ENCODE assay signal across 21 cellular contexts in the genomic region with DNA sequence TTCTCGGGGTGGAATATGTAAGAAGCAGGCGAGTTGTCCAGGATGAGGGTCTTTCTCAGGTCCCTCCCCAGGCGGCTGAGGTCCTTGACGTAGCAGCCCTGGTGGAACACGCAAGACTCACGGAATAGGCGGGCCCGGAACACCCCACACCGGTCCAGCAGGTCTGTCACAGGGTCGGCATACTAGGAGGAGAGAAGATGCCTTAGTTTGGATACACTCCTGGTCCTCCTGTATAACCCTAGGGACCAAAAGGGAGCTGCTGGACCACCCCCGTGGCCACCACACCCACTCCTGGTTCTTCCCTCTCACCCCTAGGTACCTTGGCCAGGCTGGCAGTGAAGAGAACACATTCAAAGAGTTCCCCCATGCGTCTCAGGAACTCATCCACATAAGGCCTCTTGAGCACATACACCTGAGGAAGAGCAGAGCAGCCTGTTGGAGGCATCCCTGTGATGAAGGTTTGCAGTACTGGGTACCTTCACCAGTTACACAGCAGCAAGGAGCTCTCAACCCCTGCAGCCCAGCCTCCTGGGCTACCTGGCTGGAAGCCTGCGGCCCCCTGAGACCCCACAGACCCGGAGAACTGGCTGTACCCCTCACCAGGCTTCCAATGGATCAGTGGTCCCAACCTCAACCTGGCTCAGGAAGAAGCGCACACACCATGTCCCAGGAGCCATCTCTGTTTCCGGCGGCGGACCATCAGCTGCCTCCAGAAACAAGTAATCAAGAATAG.
"Had no signal": no experiment of that assay in that cellular context is flagged by ENCODE, and none has a peak within 500 bp of the region (broad histone marks: within the 10 kb centered on the region; RNA-seq: fewer than 3 reads in every experiment).

No MANE protein-coding gene starts in this region.

- H3K4me1 Mint-ChIP-seq: WTC11 had no signal

- H3K9me3 ChIP-seq: body of pancreas, heart right ventricle, right lobe of liver, SJSA1, thyroid gland, uterus had no signal

- H3K27ac ChIP-seq: body of pancreas, epithelial cell of prostate, right lobe of liver, SJSA1 had no signal

- DNase-seq: activated CD4-positive, alpha-beta T cell treated with anti-CD3 and anti-CD28 coated beads for 48 hours; activated CD8-positive, alpha-beta memory T cell treated with anti-CD3 and anti-CD28 coated beads for 24 hours; activated naive CD4-positive, alpha-beta T cell treated with Interleukin-2 at 50 U/mL for 16 hours; amniotic stem cell; body of pancreas; cortex of kidney; effector CD8-positive, alpha-beta T cell; foreskin melanocyte; heart right ventricle; mesenchymal stem cell; occipital lobe; right lobe of liver; thyroid gland; uterus had no signal

- H3K4me1 ChIP-seq: SJSA1 had no signal

- H3K4me3 Mint-ChIP-seq: central memory CD8-positive, alpha-beta T cell; natural killer cell treated with Interleukin-12 subunit alpha and Interleukin-12 subunit beta and Interleukin-15 and Interleukin-18, amount 100 ng/mL, for 72 hours; WTC11 had no signal

- H3K27me3 ChIP-seq: body of pancreas, heart right ventricle, right lobe of liver, SJSA1, thyroid gland, uterus had no signal

- H3K36me3 ChIP-seq: uterus had no signal

- H3K27ac Mint-ChIP-seq: progenitor cell of endocrine pancreas, WTC11 had no signal

- H3K4me3 ChIP-seq: body of pancreas, heart right ventricle, right lobe of liver, SJSA1, smooth muscle cell, thyroid gland, uterus had no signal

- H3K27me3 Mint-ChIP-seq: central memory CD8-positive, alpha-beta T cell; natural killer cell treated with Interleukin-12 subunit alpha and Interleukin-12 subunit beta and Interleukin-15 and Interleukin-18, amount 100 ng/mL, for 72 hours; progenitor cell of endocrine pancreas had no signal

- H3K9me3 Mint-ChIP-seq: central memory CD8-positive, alpha-beta T cell; natural killer cell treated with Interleukin-12 subunit alpha and Interleukin-12 subunit beta and Interleukin-15 and Interleukin-18, amount 100 ng/mL, for 72 hours; WTC11 had no signal

- ATAC-seq: body of pancreas, right lobe of liver, WTC11 had no signal
